2 cellular contexts compared by ENCODE assay signal in the genomic region with DNA sequence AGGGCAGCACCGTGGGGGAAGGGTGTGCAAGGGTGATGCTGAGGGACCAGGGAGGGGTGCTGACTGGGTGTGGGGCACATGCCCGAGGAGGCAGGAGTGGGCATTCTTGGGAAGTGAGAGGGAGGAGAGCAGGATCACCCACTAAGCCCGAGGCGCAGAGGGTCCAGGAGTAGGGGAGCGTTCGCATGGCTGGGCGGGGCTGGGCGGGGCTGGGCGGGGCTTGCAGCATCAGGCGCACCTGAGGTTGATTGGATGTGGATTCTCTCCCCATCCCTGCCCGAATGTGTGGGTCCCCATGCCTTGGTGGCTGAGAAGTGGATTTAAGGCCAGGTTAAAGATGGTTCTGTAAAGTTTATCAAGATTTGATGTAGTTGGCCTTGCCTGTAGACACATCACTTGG.
TF ChIP-seq lines count a peak whose summit lies in the region.

No MANE protein-coding gene starts in this region.

TF ChIP-seq in HEK293, 187 proteins besides CTCF, POLR2A, EP300 and RAD21:
- peak; percentile 45; the same call in 1 of the 2 replicates for TF ChIP-seq KLF1 (tag by site-specific recombination; IDR thresholded peaks at IDR 0.05)
- TF ChIP-seq ZXDB (tag by site-specific recombination; IDR thresholded peaks at IDR 0.05): no peak
- TF ChIP-seq KLF8 (tag by site-specific recombination; IDR thresholded peaks at IDR 0.05): peak; percentile 52; the same call in 1 of the 2 replicates

TF ChIP-seq in H1, 55 proteins besides CTCF, POLR2A, EP300 and RAD21:
- TF ChIP-seq, protein P1, sequence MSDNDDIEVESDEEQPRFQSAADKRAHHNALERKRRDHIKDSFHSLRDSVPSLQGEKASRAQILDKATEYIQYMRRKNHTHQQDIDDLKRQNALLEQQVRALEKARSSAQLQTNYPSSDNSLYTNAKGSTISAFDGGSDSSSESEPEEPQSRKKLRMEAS (IDR thresholded peaks at IDR 0.05): no peak
- TF ChIP-seq CBX8 (IDR thresholded peaks at IDR 0.05; ENCODE audit: borderline replicate concordance, low read depth, low read length) (no peak), CEBPB (IDR thresholded peaks at IDR 0.05; ENCODE audit: low read depth, low read length) (no peak), CHD2 (IDR thresholded peaks at IDR 0.05; ENCODE audit: low read length) (no peak), ZNF274 (IDR thresholded peaks at IDR 0.05; ENCODE audit: borderline replicate concordance, extremely low read depth, low read length) (no peak), EZH2 (IDR thresholded peaks at IDR 0.05; ENCODE audit: low read depth, low read length, severe bottlenecking) (no peak), TCF12 (IDR thresholded peaks at IDR 0.05; ENCODE audit: low read depth, low read length) (no peak), SIN3A (conservative IDR thresholded peaks at IDR 0.05 in 1 of 2, IDR thresholded peaks at IDR 0.05 in 1 of 2; ENCODE audit: low read depth in 1 of 2, low read length in 2 of 2) (no peak), CREB1 (IDR thresholded peaks at IDR 0.05) (no peak), CHD1 (IDR thresholded peaks at IDR 0.05; ENCODE audit: low read depth, low read length) (no peak), NANOG (IDR thresholded peaks at IDR 0.05; ENCODE audit: insufficient read depth, low read depth, low read length, poor library complexity, severe bottlenecking) (no peak), KDM4A (IDR thresholded peaks at IDR 0.05; ENCODE audit: low read depth, low read length, severe bottlenecking) (no peak), SP1 (IDR thresholded peaks at IDR 0.05; ENCODE audit: low read depth, low read length) (no peak), GTF2F1 (IDR thresholded peaks at IDR 0.05; ENCODE audit: borderline replicate concordance, low read depth, low read length) (no peak), CTBP2 (IDR thresholded peaks at IDR 0.05; ENCODE audit: borderline replicate concordance, insufficient read depth, insufficient read length, low read length) (no peak), TAF1 (IDR thresholded peaks at IDR 0.05; ENCODE audit: low read depth, low read length) (no peak)
- TF ChIP-seq, protein P2, sequence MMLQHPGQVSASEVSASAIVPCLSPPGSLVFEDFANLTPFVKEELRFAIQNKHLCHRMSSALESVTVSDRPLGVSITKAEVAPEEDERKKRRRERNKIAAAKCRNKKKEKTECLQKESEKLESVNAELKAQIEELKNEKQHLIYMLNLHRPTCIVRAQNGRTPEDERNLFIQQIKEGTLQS (IDR thresholded peaks at IDR 0.05; ENCODE audit: insufficient read depth, low read depth, low read length): no peak
